In the genomic region with DNA sequence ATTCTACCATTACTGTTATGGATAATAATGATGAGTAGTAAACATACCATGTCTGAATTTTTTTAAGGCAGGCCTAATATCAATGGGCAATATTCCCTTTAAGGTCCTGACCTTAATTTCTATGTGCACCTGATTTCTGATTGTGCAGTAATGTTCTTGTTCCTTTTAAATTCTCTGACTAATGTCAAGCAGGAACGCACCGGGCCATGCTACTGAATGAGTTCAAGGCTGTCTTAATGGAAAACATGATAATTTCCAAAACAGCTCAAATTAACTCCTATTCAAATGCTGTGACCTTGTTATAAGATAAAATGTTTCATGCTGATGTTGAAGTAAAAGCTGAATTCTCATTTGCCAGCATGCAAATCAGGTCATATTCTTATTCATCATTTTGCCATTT, we compare ENCODE assay signal across 1 cellular context.
TF ChIP-seq lines count a peak whose summit lies in the region.

No MANE protein-coding gene starts in this region.

TF ChIP-seq in WTC11, 78 proteins besides CTCF, POLR2A, EP300 and RAD21 (continued from another document):
- TF ChIP-seq ZNF121 (CRISPR knock-in tag; IDR thresholded peaks at IDR 0.05) (no peak), ZNF138 (CRISPR knock-in tag; conservative IDR thresholded peaks at IDR 0.05) (no peak), ESRRA (CRISPR knock-in tag; IDR thresholded peaks at IDR 0.05; ENCODE audit: borderline replicate concordance) (no peak), NFATC4 (CRISPR knock-in tag; IDR thresholded peaks at IDR 0.05) (no peak), MLX (CRISPR knock-in tag; IDR thresholded peaks at IDR 0.05) (no peak), JUN (CRISPR knock-in tag; IDR thresholded peaks at IDR 0.05) (no peak), GTF2I (CRISPR knock-in tag; conservative IDR thresholded peaks at IDR 0.05) (no peak), ETV6 (CRISPR knock-in tag; IDR thresholded peaks at IDR 0.05) (no peak), GRHL2 (CRISPR knock-in tag; IDR thresholded peaks at IDR 0.05; ENCODE audit: insufficient replicate concordance, severe bottlenecking) (no peak)
